Comparison of ENCODE assay signal across 8 cellular contexts in genomic region chr5:140700177-140701144, GRCh38. TPM values are rescaled to one million over a fixed set of nuclear protein-coding genes. Genes with fewer than 3 reads are reported as not detected.
DNase-seq lines count a peak whose midpoint lies in the region; ATAC-seq lines count a peak whose summit lies in the region.

Gene ZMAT2 (plus strand): TSS chr5:140700447. CDS start chr5:140700461, 14 bp downstream.

- peak; percentile 98 for ATAC-seq in GM19372 (IDR thresholded peaks at IDR 0.05; ENCODE audit: low read depth, unreplicated experiment)
- ATAC-seq in HG03558 (IDR thresholded peaks at IDR 0.05; ENCODE audit: extremely low read depth, unreplicated experiment) = peak; percentile 88
- peak; percentile 99 for ATAC-seq in left lobe of liver

- H3K4me1 Mint-ChIP-seq in dendritic cell treated with granulocyte-macrophage colony-stimulating factor and Interleukin-4, amounts not matched to agents 40 ng/mL and 50 ng/mL, for 4 days (ENCODE audit: low read depth) = peaks cover 28% of the 10 kb centered on the region

- H3K27me3 Mint-ChIP-seq in dendritic cell treated with granulocyte-macrophage colony-stimulating factor and Interleukin-4, amounts not matched to agents 40 ng/mL and 50 ng/mL, for 4 days = no peaks in the 10 kb centered on the region

- H3K27ac Mint-ChIP-seq in dendritic cell treated with granulocyte-macrophage colony-stimulating factor and Interleukin-4, amounts not matched to agents 40 ng/mL and 50 ng/mL, for 4 days = peak within 1 kb of the TSS; percentile 94

- peak; percentile 19 to 97 (median 90) for DNase-seq in C1 segment of cervical spinal cord (lab: John Stamatoyannopoulos, UW)
- peak; percentile 91 for DNase-seq in NCI-H748 treated with DMSO at 0.1 percent for 48 hours (lab: John Stamatoyannopoulos, UW)
- peak; percentile 67 to 91 for DNase-seq in activated CD4-positive, alpha-beta T cell treated with anti-CD3 and anti-CD28 coated beads, Interleukin-2, amount 50 U/mL, for 24 hours (ENCODE audit: low read depth in 1 of 2, low spot score in 1 of 2)
- peak; percentile 97 for DNase-seq in left lobe of liver (ENCODE audit: low spot score)
- peak; percentile 90 for DNase-seq in stimulated activated CD4-positive, alpha-beta T cell treated with anti-CD3 and anti-CD28 coated beads, Interleukin-2, amount 100 ng/mL, for 4 hours (ENCODE audit: low read depth)

- intact Hi-C loops in dendritic cell treated with granulocyte-macrophage colony-stimulating factor and Interleukin-4, amounts not matched to agents 40 ng/mL and 50 ng/mL, for 4 days (cut with micrococcal nuclease) = loop anchor here (1.0 kb wide), 1 partner anchor 11 kb away; no protein-coding TSS in a partner anchor

- H3K36me3 Mint-ChIP-seq in dendritic cell treated with granulocyte-macrophage colony-stimulating factor and Interleukin-4, amounts not matched to agents 40 ng/mL and 50 ng/mL, for 4 days (ENCODE audit: low read depth) = peaks cover 95% of the 10 kb centered on the region

- no peaks in the 10 kb centered on the region for H3K9me3 Mint-ChIP-seq in dendritic cell treated with granulocyte-macrophage colony-stimulating factor and Interleukin-4, amounts not matched to agents 40 ng/mL and 50 ng/mL, for 4 days

- peak within 1 kb of the TSS; percentile 97 for H3K4me3 Mint-ChIP-seq in dendritic cell treated with granulocyte-macrophage colony-stimulating factor and Interleukin-4, amounts not matched to agents 40 ng/mL and 50 ng/mL, for 4 days

RNA-seq across cellular contexts. Expression of gene ZMAT2, which starts in this region (rescaled TPM):
- total RNA-seq in left lobe of liver = 18.0 TPM

Comparison
In these comparisons a context has a peak if more than half of its experiments do, and no peak if none do; other contexts are left out.
1. Peak in every context shown above with its lines: DNase-seq and ATAC-seq.